ENCODE assay signal across 24 cellular contexts in the genomic region with DNA sequence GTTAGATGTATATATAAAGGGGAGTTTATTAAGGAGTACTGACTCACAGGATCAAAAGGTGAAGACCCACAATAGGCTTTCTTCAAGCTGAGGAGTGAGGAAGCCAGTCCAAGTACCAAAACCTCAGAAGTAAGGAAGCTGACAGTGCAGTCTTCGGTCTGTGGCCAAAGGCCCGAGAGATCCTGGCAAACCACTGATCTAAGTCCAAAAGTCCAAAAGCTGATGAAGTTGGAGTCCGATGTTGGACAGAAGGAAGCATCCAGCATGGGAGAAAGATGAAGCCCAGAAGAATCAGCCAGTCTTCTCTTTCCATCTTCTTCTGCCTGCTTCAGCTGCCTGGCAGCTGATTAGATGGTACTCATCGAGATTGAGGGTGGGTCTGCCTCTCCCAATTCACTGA.
"Had no signal": no experiment of that assay in that cellular context is flagged by ENCODE, and none has a peak within 500 bp of the region (broad histone marks: within the 10 kb centered on the region; RNA-seq: fewer than 3 reads in every experiment).

No MANE protein-coding gene starts in this region.

- H3K27ac ChIP-seq: Peyer's patch, SJCRH30 had no signal

- H3K4me1 ChIP-seq: Peyer's patch, SJCRH30 had no signal

- H3K36me3 ChIP-seq: MG63, Peyer's patch, SJCRH30 had no signal

- H3K27me3 ChIP-seq: MG63, Peyer's patch, SJCRH30 had no signal

- H3K4me3 ChIP-seq: MG63, Peyer's patch, SJCRH30 had no signal

- H3K9me3 ChIP-seq: MG63, Peyer's patch, SJCRH30 had no signal

- DNase-seq: IMR-90; Karpas-422; KG1; MG63; NCI-H1092; NCI-H1105 treated with DMSO at 0.1 percent for 48 hours; NCI-H1417 treated with DMSO at 0.1 percent for 48 hours; NCI-H146; NCI-H1694 treated with DMSO at 0.1 percent for 48 hours; NCI-H1930; NCI-H2081; NCI-H2107; NCI-H2227 treated with DMSO at 0.1 percent for 48 hours; NCI-H510A; NCI-H524 treated with DMSO at 0.1 percent for 48 hours; NCI-H69; NCI-H774; NK-92 treated with Interleukin-12 subunit alpha and Interleukin-12 subunit beta, amount 100 ng/mL, for 24 hours; PC-3; Peyer's patch; SHP77 treated with DMSO at 0.1 percent for 48 hours; SJCRH30 had no signal

- ATAC-seq: PC-3, Right ventricle myocardium inferior, SK-N-SH treated with all-trans-retinoic acid at 6 μM for 48 hours had no signal
